In the genomic region with DNA sequence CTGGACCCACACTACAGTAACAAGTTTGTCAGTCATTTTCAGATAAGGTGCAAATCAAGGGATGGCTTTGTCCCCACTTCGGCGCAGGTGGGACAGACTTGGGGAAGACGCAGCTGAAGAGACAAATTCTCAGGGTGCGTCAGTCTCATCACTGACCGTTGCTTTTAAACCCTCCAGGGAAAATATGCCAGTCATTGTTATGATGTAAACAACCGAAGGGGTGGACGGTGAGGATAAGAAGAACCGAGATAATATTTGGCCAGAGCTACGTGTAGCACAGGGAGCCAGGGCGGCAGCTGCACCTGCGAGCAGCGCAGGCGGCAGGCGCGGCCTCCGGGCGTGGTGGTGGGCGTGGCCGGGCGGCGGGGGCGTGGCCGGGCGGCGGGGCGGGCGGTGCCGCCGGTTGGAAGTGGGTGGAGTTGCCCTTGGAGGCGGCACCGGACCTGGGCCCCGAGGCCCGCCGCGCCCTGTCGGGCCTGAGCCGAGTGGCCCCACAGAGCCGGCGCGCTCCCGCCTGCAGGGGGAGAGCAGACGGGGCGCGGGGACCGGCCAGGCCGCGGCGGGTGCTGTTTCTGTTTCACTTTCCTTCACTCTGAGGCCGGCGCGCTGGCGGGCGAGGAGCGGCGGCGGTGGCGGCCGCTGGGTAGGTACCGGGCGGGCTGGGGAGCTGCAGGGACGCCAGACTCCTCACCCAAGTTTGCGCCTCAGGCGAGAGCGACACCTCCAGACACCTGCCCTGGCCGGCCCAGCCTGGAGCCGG, we compare ENCODE assay signal across 1 cellular context.
TF ChIP-seq lines count a peak whose summit lies in the region.

A gene (plus strand): TSS at position 470 of the 760 bp plus-strand sequence. CDS start 2,209 bp downstream, outside the sequence.

TF ChIP-seq in IMR-90, 13 proteins besides CTCF, POLR2A, EP300 and RAD21:
- no peak for TF ChIP-seq RFX5 (IDR thresholded peaks at IDR 0.05; ENCODE audit: low read depth, low read length)
- no peak for TF ChIP-seq BHLHE40 (IDR thresholded peaks at IDR 0.05; ENCODE audit: low read depth, low read length)
- peak; percentile 78 for TF ChIP-seq NFE2L2 (IDR thresholded peaks at IDR 0.05; ENCODE audit: low read depth, low read length)
- TF ChIP-seq MAZ (IDR thresholded peaks at IDR 0.05; ENCODE audit: borderline replicate concordance, low read depth, low read length): peak; percentile 75; the same call in 1 of the 2 replicates
- peak; percentile 21; the same call in 1 of the 2 replicates for TF ChIP-seq SMC3 (IDR thresholded peaks at IDR 0.05; ENCODE audit: low read depth, low read length)
